In the genomic region with DNA sequence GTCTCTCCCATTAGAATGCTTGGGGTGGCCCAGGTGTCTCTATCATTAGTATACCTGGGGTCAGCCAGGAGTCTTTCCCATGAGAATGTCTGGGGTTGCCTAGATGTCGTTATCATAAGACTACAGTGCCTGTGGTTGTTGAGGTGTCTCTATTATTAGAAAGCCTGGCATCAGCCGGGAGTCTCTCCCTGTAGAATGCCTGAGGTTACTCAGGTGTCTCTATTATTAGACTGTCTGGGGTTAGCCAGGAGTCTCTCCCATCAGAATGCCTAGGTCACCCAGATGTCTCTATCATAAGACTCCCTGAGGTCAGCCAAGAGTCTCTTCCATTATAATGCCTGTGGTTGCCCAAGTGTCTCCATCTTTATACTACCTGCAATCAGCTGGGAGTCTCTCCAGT, we compare ENCODE assay signal across 22 cellular contexts.
"Had no signal": no experiment of that assay in that cellular context is flagged by ENCODE, and none has a peak within 500 bp of the region (broad histone marks: within the 10 kb centered on the region; RNA-seq: fewer than 3 reads in every experiment).

No MANE protein-coding gene starts in this region.

- ATAC-seq: foreskin keratinocyte; gastroesophageal sphincter; lower lobe of right lung; natural killer cell; right lobe of liver; stimulated activated memory B cell treated with anti-CD40 and anti-IgM and Interleukin-4, amounts not matched to agents 10 μg/mL and 1 μg/mL and 100 μg/mL, for 72 hours had no signal

- H3K4me3 ChIP-seq: esophagus muscularis mucosa, gastroesophageal sphincter, heart left ventricle, hepatocyte, lower lobe of right lung, ovary, right lobe of liver, transverse colon had no signal

- H3K36me3 Mint-ChIP-seq: memory B cell; natural killer cell; stimulated activated memory B cell treated with anti-CD40 and anti-IgM and Interleukin-4, amounts not matched to agents 10 μg/mL and 1 μg/mL and 100 μg/mL, for 72 hours had no signal

- H3K27me3 ChIP-seq: esophagus muscularis mucosa, foreskin keratinocyte, gastroesophageal sphincter, heart left ventricle, hepatocyte, ovary, right lobe of liver, transverse colon had no signal

- H3K27ac Mint-ChIP-seq: memory B cell; natural killer cell; stimulated activated memory B cell treated with anti-CD40 and anti-IgM and Interleukin-4, amounts not matched to agents 10 μg/mL and 1 μg/mL and 100 μg/mL, for 72 hours; stimulated activated naive CD8-positive, alpha-beta T cell treated with anti-CD3 and anti-CD28 coated beads, Interleukin-15, Interleukin-2, amounts not matched to agents 100 ng/mL and 50 ng/mL, for 24 hours had no signal

- H3K9me3 ChIP-seq: ovary, right lobe of liver, transverse colon had no signal

- H3K27me3 Mint-ChIP-seq: memory B cell; stimulated activated memory B cell treated with anti-CD40 and anti-IgM and Interleukin-4, amounts not matched to agents 10 μg/mL and 1 μg/mL and 100 μg/mL, for 72 hours; stimulated activated naive CD8-positive, alpha-beta T cell treated with anti-CD3 and anti-CD28 coated beads, Interleukin-15, Interleukin-2, amounts not matched to agents 100 ng/mL and 50 ng/mL, for 24 hours had no signal

- H3K9me3 Mint-ChIP-seq: stimulated activated memory B cell treated with anti-CD40 and anti-IgM and Interleukin-4, amounts not matched to agents 10 μg/mL and 1 μg/mL and 100 μg/mL, for 72 hours had no signal

- H3K4me1 ChIP-seq: foreskin keratinocyte, gastroesophageal sphincter, lower lobe of right lung, right lobe of liver, transverse colon had no signal

- H3K4me2 ChIP-seq: hepatocyte had no signal

- H3K4me1 Mint-ChIP-seq: memory B cell; natural killer cell; stimulated activated memory B cell treated with anti-CD40 and anti-IgM and Interleukin-4, amounts not matched to agents 10 μg/mL and 1 μg/mL and 100 μg/mL, for 72 hours had no signal

- H3K36me3 ChIP-seq: esophagus muscularis mucosa, gastroesophageal sphincter, heart left ventricle, lower lobe of right lung, ovary, right lobe of liver, transverse colon had no signal

- H3K27ac ChIP-seq: esophagus muscularis mucosa, foreskin keratinocyte, gastroesophageal sphincter, hepatocyte, lower lobe of right lung, ovary, right lobe of liver, transverse colon had no signal

- H3K4me3 Mint-ChIP-seq: memory B cell; natural killer cell; stimulated activated memory B cell treated with anti-CD40 and anti-IgM and Interleukin-4, amounts not matched to agents 10 μg/mL and 1 μg/mL and 100 μg/mL, for 72 hours; stimulated activated naive CD8-positive, alpha-beta T cell treated with anti-CD3 and anti-CD28 coated beads, Interleukin-15, Interleukin-2, amounts not matched to agents 100 ng/mL and 50 ng/mL, for 24 hours had no signal

- H3K79me2 ChIP-seq: hepatocyte had no signal

- H2AFZ ChIP-seq: hepatocyte had no signal

- DNase-seq: central memory CD4-positive, alpha-beta T cell; dermis blood vessel endothelial cell; effector memory CD4-positive, alpha-beta T cell; foreskin keratinocyte; left cardiac atrium; left ventricle myocardium superior; lower lobe of right lung; natural killer cell; occipital lobe; ovary; posterior cingulate gyrus; retina; right lobe of liver; stimulated activated CD4-positive, alpha-beta T cell treated with anti-CD3 and anti-CD28 coated beads, Interleukin-4, amount 100 ng/mL, for 4 hours; transverse colon had no signal
